22 cellular contexts compared by ENCODE assay signal in the genomic region with DNA sequence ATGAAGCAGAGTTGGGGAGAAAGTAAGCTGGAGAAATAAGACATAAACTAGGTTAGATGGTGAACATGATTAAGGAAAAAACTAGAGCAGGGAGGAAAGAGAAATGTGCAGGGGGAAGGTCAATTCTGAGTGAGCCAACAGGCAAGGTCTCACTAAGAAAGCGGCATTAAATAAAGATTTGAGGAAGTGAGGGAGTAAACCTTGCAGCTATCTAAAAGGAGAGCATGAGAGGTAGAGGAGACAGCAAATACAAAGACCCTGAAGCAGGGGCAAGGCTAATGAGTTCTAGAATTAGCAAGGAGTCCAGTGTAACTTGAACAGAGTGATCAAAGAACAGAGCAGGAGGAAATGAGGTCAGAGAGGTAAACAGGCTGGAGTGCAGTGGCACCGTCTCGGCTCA. TPM values are rescaled to one million over a fixed set of nuclear protein-coding genes. Genes with fewer than 3 reads are reported as not detected.
DNase-seq lines count a peak whose midpoint lies in the region; ATAC-seq, FAIRE-seq and TF ChIP-seq lines count a peak whose summit lies in the region.
"Had no signal": no experiment of that assay in that cellular context is flagged by ENCODE, and none has a peak within 500 bp of the region (broad histone marks: within the 10 kb centered on the region; RNA-seq: fewer than 3 reads in every experiment).

No MANE protein-coding gene starts in this region.

- no peak for FAIRE-seq in K562 (lab: Jason Lieb, UNC)
- FAIRE-seq: frontal cortex, RCC 7860 had no signal

- H3K27ac ChIP-seq in K562 (ENCODE audit: extremely low read depth, low read depth, low read length) (no peak overlapping the region), neural progenitor cell (no peak overlapping the region), colonic mucosa (no peak overlapping the region)
- H3K27ac ChIP-seq: KMS-11, thoracic aorta had no signal

- H3K27me3 ChIP-seq in K562 (ENCODE audit: control insufficient read depth in 2 of 2, insufficient read depth in 2 of 2, low read length in 2 of 2) (no peaks in the 10 kb centered on the region), neural progenitor cell (peaks cover 41% of the 10 kb centered on the region), colonic mucosa (no peaks in the 10 kb centered on the region)

- H3K9me1 ChIP-seq in K562 (ENCODE audit: control insufficient read depth, insufficient read depth, low read length) = no peaks in the 10 kb centered on the region

- intact Hi-C loops in K562 (cut with micrococcal nuclease) = loop anchor here (2.0 to 10.0 kb wide), 4 partner anchors 41 to 573 kb away; no protein-coding TSS in a partner anchor
- intact Hi-C loops in colonic mucosa (cut with DNase I) = loop anchor here (2.0 to 10.0 kb wide), 4 partner anchors 63 to 533 kb away; no protein-coding TSS in a partner anchor

- ATAC-seq in K562 = no peak
- no peak for ATAC-seq in HG02763 (IDR thresholded peaks at IDR 0.05; ENCODE audit: unreplicated experiment)
- no peak for ATAC-seq in HG03571 (IDR thresholded peaks at IDR 0.05; ENCODE audit: unreplicated experiment)
- ATAC-seq: esophagus mucosa; stimulated activated memory B cell treated with anti-CD40 and anti-IgM and Interleukin-4, amounts not matched to agents 10 μg/mL and 1 μg/mL and 100 μg/mL, for 72 hours had no signal

- H3F3A ChIP-seq in neural progenitor cell (ENCODE audit: low read depth) = peaks cover 28% of the 10 kb centered on the region

- TF ChIP-seq CTCF in K562 (IDR thresholded peaks at IDR 0.05 in 2 of 3, conservative IDR thresholded peaks at IDR 0.05 in 1 of 3; ENCODE audit: insufficient read depth in 2 of 3, low read depth in 1 of 3, low read length in 3 of 3) (no peak), neural progenitor cell (IDR thresholded peaks at IDR 0.05) (no peak), colonic mucosa (IDR thresholded peaks at IDR 0.05) (no peak)

- H3K9ac ChIP-seq in K562 (ENCODE audit: insufficient read depth in 1 of 2, low read depth in 2 of 2, low read length in 2 of 2) (no peak overlapping the region), neural progenitor cell (no peak overlapping the region), colonic mucosa (ENCODE audit: low read depth in 2 of 2, low read length in 2 of 2) (no peak overlapping the region)
- H3K9ac ChIP-seq: KMS-11 had no signal

- peaks cover 18 to 43% of the 10 kb centered on the region in 2 experiments for H3K4me1 ChIP-seq in K562 (replicated peaks in 1 of 2; ENCODE audit: control insufficient read depth in 2 of 2, insufficient read depth in 2 of 2, low read length in 2 of 2)
- peaks cover 8% of the 10 kb centered on the region for H3K4me1 ChIP-seq in neural progenitor cell
- no peaks in the 10 kb centered on the region for H3K4me1 ChIP-seq in colonic mucosa

- H3K36me3 Mint-ChIP-seq in activated naive CD4-positive, alpha-beta T cell treated with anti-CD3 and anti-CD28 coated beads, Interleukin-2, amount 10 ng/mL, durations not matched to agents 7 days and 5 days = peaks cover 48% of the 10 kb centered on the region
- H3K36me3 Mint-ChIP-seq in neural progenitor cell = peaks cover 1% of the 10 kb centered on the region
- H3K36me3 Mint-ChIP-seq: stimulated activated memory B cell treated with anti-CD40 and anti-IgM and Interleukin-4, amounts not matched to agents 10 μg/mL and 1 μg/mL and 100 μg/mL, for 72 hours had no signal

- H3K9me3 ChIP-seq in K562 (replicated peaks; ENCODE audit: control insufficient read depth, insufficient read depth, low read depth, low read length) (no peaks in the 10 kb centered on the region), neural progenitor cell (ENCODE audit: low read depth) (no peaks in the 10 kb centered on the region), colonic mucosa (no peaks in the 10 kb centered on the region)
- H3K9me3 ChIP-seq: thoracic aorta had no signal

- H3K9me3 Mint-ChIP-seq in activated naive CD4-positive, alpha-beta T cell treated with anti-CD3 and anti-CD28 coated beads, Interleukin-2, amount 10 ng/mL, durations not matched to agents 7 days and 5 days = no peaks in the 10 kb centered on the region
- H3K9me3 Mint-ChIP-seq in neural progenitor cell = no peaks in the 10 kb centered on the region
- H3K9me3 Mint-ChIP-seq: stimulated activated memory B cell treated with anti-CD40 and anti-IgM and Interleukin-4, amounts not matched to agents 10 μg/mL and 1 μg/mL and 100 μg/mL, for 72 hours had no signal

- H3K4me1 Mint-ChIP-seq in activated naive CD4-positive, alpha-beta T cell treated with anti-CD3 and anti-CD28 coated beads, Interleukin-2, amount 10 ng/mL, durations not matched to agents 7 days and 5 days = peaks cover 33% of the 10 kb centered on the region
- peaks cover 6% of the 10 kb centered on the region for H3K4me1 Mint-ChIP-seq in neural progenitor cell

- no peak for TF ChIP-seq POLR2A in K562 (conservative IDR thresholded peaks at IDR 0.05)

- TF ChIP-seq EP300 in K562 (IDR thresholded peaks at IDR 0.05; ENCODE audit: low read length) = no peak

- H3K4me3 ChIP-seq in K562 (no peak overlapping the region), neural progenitor cell (no peak overlapping the region), colonic mucosa (no peak overlapping the region)
- H3K4me3 ChIP-seq: thoracic aorta had no signal

- no peak for TF ChIP-seq RAD21 in K562 (CRISPR knock-in tag; conservative IDR thresholded peaks at IDR 0.05 in 1 of 2, IDR thresholded peaks at IDR 0.05 in 1 of 2)

- DNase-seq in activated naive CD4-positive, alpha-beta T cell treated with anti-CD3 and anti-CD28 coated beads, Interleukin-2, amount 10 ng/mL, durations not matched to agents 7 days and 5 days = no peak
- DNase-seq in activated naive CD4-positive, alpha-beta T cell (lab: John Stamatoyannopoulos, UW) = no peak
- peak; percentile 44 for DNase-seq in MV-4-11 (lab: John Stamatoyannopoulos, UW)
- DNase-seq in K562 (ENCODE audit: extremely low read depth in 1 of 4, low spot score in 3 of 4) = no peak
- no peak for DNase-seq in neural progenitor cell (ENCODE audit: low spot score)
- no peak for DNase-seq in colonic mucosa
- DNase-seq: activated gamma-delta T cell; aorta; effector CD8-positive, alpha-beta T cell; GOT3; NCI-H1105; NCI-H2029 treated with DMSO at 0.1 percent for 48 hours; posterior cingulate gyrus; T1000 had no signal

- CTCF ChIA-PET in activated naive CD4-positive, alpha-beta T cell treated with anti-CD3 and anti-CD28 coated beads, Interleukin-2, amount 10 ng/mL, durations not matched to agents 7 days and 5 days (lab: Charles Lee) = interaction anchor here (1.1 to 9.4 kb wide), 5 partner anchors 41 to 533 kb away, joined by 4 to 114 read pairs (median 27); no protein-coding TSS in a partner anchor
- CTCF ChIA-PET in K562 (lab: Yijun Ruan, JAX; ENCODE audit: low intra/inter-chr PET ratio) = no interaction called here

- H3K79me2 ChIP-seq in K562 (ENCODE audit: control insufficient read depth, insufficient read depth, low read length) = peaks cover 30% of the 10 kb centered on the region
- no peaks in the 10 kb centered on the region for H3K79me2 ChIP-seq in neural progenitor cell (ENCODE audit: low read depth)

- peak overlapping the region; percentile 12 for H3K27ac Mint-ChIP-seq in activated naive CD4-positive, alpha-beta T cell treated with anti-CD3 and anti-CD28 coated beads, Interleukin-2, amount 10 ng/mL, durations not matched to agents 7 days and 5 days
- no peak overlapping the region for H3K27ac Mint-ChIP-seq in neural progenitor cell
- H3K27ac Mint-ChIP-seq: stimulated activated memory B cell treated with anti-CD40 and anti-IgM and Interleukin-4, amounts not matched to agents 10 μg/mL and 1 μg/mL and 100 μg/mL, for 72 hours had no signal

- in situ Hi-C loops in K562 (cut with MboI) = no loop called here

- H3K4me2 ChIP-seq in K562 (ENCODE audit: insufficient read depth, low read length) (no peak overlapping the region), neural progenitor cell (no peak overlapping the region)
- H3K4me2 ChIP-seq: KMS-11 had no signal

- 77% methylated on average over 3 of the region's 3 CpGs for WGBS in K562 (ENCODE audit: insufficient coverage, low coverage, missing lambda C conversion rate)

- no TSS peak for BruUV-seq in K562 (replicated peaks; lab: Mats Ljungman, UMichigan)

- POLR2A ChIA-PET in K562 (lab: Yijun Ruan, JAX) = interaction anchor here (0.7 to 0.9 kb wide), 2 partner anchors 12 to 50 kb away, joined by 3 to 4 read pairs; no protein-coding TSS in a partner anchor

- H4K20me1 ChIP-seq in K562 (replicated peaks; ENCODE audit: control insufficient read depth, insufficient read depth, low read length) (no peaks in the 10 kb centered on the region; the same call in 1 of the 2 replicates), neural progenitor cell (ENCODE audit: low read depth) (peaks cover 11% of the 10 kb centered on the region)

- H3K27me3 Mint-ChIP-seq in activated naive CD4-positive, alpha-beta T cell treated with anti-CD3 and anti-CD28 coated beads, Interleukin-2, amount 10 ng/mL, durations not matched to agents 7 days and 5 days = peaks cover 11% of the 10 kb centered on the region
- peaks cover 10% of the 10 kb centered on the region for H3K27me3 Mint-ChIP-seq in neural progenitor cell (ENCODE audit: insufficient read depth, low read depth)

- H3K36me3 ChIP-seq in K562 (ENCODE audit: control insufficient read depth, insufficient read depth, low read length) (peaks cover 31% of the 10 kb centered on the region; the same call in 2 of the 3 replicates), neural progenitor cell (no peaks in the 10 kb centered on the region), colonic mucosa (no peaks in the 10 kb centered on the region)
- H3K36me3 ChIP-seq: thoracic aorta had no signal

- H2AFZ ChIP-seq in K562 (ENCODE audit: low read depth, low read length) (no peak overlapping the region), neural progenitor cell (replicated peaks) (no peak overlapping the region)

- H3K4me3 Mint-ChIP-seq in activated naive CD4-positive, alpha-beta T cell treated with anti-CD3 and anti-CD28 coated beads, Interleukin-2, amount 10 ng/mL, durations not matched to agents 7 days and 5 days = peak overlapping the region; percentile 30
- H3K4me3 Mint-ChIP-seq in neural progenitor cell = peak overlapping the region; percentile 17
- H3K4me3 Mint-ChIP-seq: stimulated activated memory B cell treated with anti-CD40 and anti-IgM and Interleukin-4, amounts not matched to agents 10 μg/mL and 1 μg/mL and 100 μg/mL, for 72 hours had no signal

RNA-seq across cellular contexts. Expression of a gene that starts 4.4 kb away (rescaled TPM):
- 86.5 and 141 TPM in 2 replicates for total RNA-seq in K562 (2011; cell fraction: chromatin; rRNA removed; ENCODE audit: low replicate concordance)
- 70.0 and 75.7 TPM in 2 replicates for total RNA-seq in K562 (2011; cell fraction: nucleolus; rRNA removed)
- 87.0 and 111 TPM in 2 replicates for total RNA-seq in K562 (2011; cell fraction: nucleoplasm; rRNA removed)
- total RNA-seq in K562 (2014; rRNA removed) (140 and 162 TPM in 2 replicates), K562 (2014; rRNA removed; fragmentation: Illumina TruSeq; extraction: Trizol) (95.8 and 106 TPM in 2 replicates), K562 (2015; rRNA removed; fragmentation: Illumina TruSeq; extraction: Trizol) (144 and 150 TPM in 2 replicates), K562 (2021) (90.4 and 92.2 TPM in 2 replicates), neural progenitor cell (ENCODE audit: low replicate concordance) (3.5 and 4.9 TPM in 2 replicates), colonic mucosa (10 to 100 TPM; 14.2 to 23.4 TPM)
- polyA plus RNA-seq in K562 (2011; rRNA removed) (95.5 and 98.7 TPM in 2 replicates), K562 (2014; fragmentation: Illumina TruSeq; extraction: Trizol) (122 and 149 TPM in 2 replicates), K562 (2014; fragmentation: Nextera tagmentation; extraction: Ambion mirVana) (10 to 100 TPM; 37.0 to 37.8 TPM), K562 (2014; rRNA removed) (135 and 156 TPM in 2 replicates)
- polyA plus RNA-seq in K562 (2011; cell fraction: cytosol; rRNA removed) = 78.1 and 92.3 TPM in 2 replicates
- 131 and 154 TPM in 2 replicates for polyA plus RNA-seq in K562 (2011; cell fraction: nucleus; rRNA removed)
- polyA plus RNA-seq in K562 (2012) = 96.0 and 204 TPM in 2 replicates
- polyA minus RNA-seq in K562 (2011; rRNA and poly(A)+ RNA removed) = 49.6 and 59.2 TPM in 2 replicates
- polyA minus RNA-seq in K562 (2011; cell fraction: cytosol; rRNA and poly(A)+ RNA removed) = 41.8 and 47.4 TPM in 2 replicates
- 58.6 and 82.4 TPM in 2 replicates for polyA minus RNA-seq in K562 (2011; cell fraction: nucleus; rRNA and poly(A)+ RNA removed)
